ENCODE assay signal across 26 cellular contexts in genomic region chr3:10527295-10528016, GRCh38. TPM values are rescaled to one million over a fixed set of nuclear protein-coding genes. Genes with fewer than 3 reads are reported as not detected.
DNase-seq lines count a peak whose midpoint lies in the region; ATAC-seq and TF ChIP-seq lines count a peak whose summit lies in the region.
"Had no signal": no experiment of that assay in that cellular context is flagged by ENCODE, and none has a peak within 500 bp of the region (broad histone marks: within the 10 kb centered on the region; RNA-seq: fewer than 3 reads in every experiment).

No MANE protein-coding gene starts in this region.

- H3K36me3 Mint-ChIP-seq in GM23338 (ENCODE audit: low read depth), result no peaks in the 10 kb centered on the region
- H3K36me3 Mint-ChIP-seq in stimulated activated memory B cell treated with anti-CD40 and anti-IgM and Interleukin-4, amounts not matched to agents 10 μg/mL and 1 μg/mL and 100 μg/mL, for 72 hours, result no peaks in the 10 kb centered on the region
- no peaks in the 10 kb centered on the region for H3K36me3 Mint-ChIP-seq in stimulated activated naive B cell treated with anti-CD40 and anti-IgM and Interleukin-4, amounts not matched to agents 10 μg/mL and 1 μg/mL and 100 μg/mL, for 72 hours
- H3K36me3 Mint-ChIP-seq: naive thymus-derived CD4-positive, alpha-beta T cell had no signal

- DNase-seq in GM23338 (ENCODE audit: low spot score), result no peak
- peak in 2 of 3 donors; percentile 6 to 38 for DNase-seq in Peyer's patch
- DNase-seq in foreskin keratinocyte, result no peak
- DNase-seq in 8988T, result no peak
- no peak for DNase-seq in stimulated activated naive B cell treated with anti-CD40 and anti-IgM and Interleukin-4, amounts not matched to agents 10 μg/mL and 1 μg/mL and 100 μg/mL, for 72 hours
- DNase-seq in UCSD-AML1 (lab: John Stamatoyannopoulos, UW; ENCODE audit: unreplicated experiment), result no peak
- DNase-seq: activated CD4-positive, alpha-beta T cell treated with anti-CD3 and anti-CD28 coated beads for 48 hours; activated T-cell treated with anti-CD3 and anti-CD28 coated beads, Interleukin-2, amount 50 U/mL, for 4 hours; caudate nucleus; COR-L47; dermis blood vessel endothelial cell; foreskin fibroblast; kidney; lower lobe of right lung; NCI-H1048; NCI-H1694; NCI-H82; stimulated activated naive CD4-positive, alpha-beta T cell; thyroid gland had no signal

- H3K4me1 Mint-ChIP-seq in GM23338, result no peaks in the 10 kb centered on the region
- no peaks in the 10 kb centered on the region for H3K4me1 Mint-ChIP-seq in stimulated activated memory B cell treated with anti-CD40 and anti-IgM and Interleukin-4, amounts not matched to agents 10 μg/mL and 1 μg/mL and 100 μg/mL, for 72 hours
- H3K4me1 Mint-ChIP-seq in stimulated activated naive B cell treated with anti-CD40 and anti-IgM and Interleukin-4, amounts not matched to agents 10 μg/mL and 1 μg/mL and 100 μg/mL, for 72 hours, result peaks cover 0 to under 1% of the 10 kb centered on the region in 2 donors

- no peak overlapping the region for H2AFZ ChIP-seq in GM23338

- H3K27me3 ChIP-seq in GM23338 (ENCODE audit: insufficient read depth), result no peaks in the 10 kb centered on the region
- no peaks in the 10 kb centered on the region for H3K27me3 ChIP-seq in Peyer's patch
- peaks cover 33% of the 10 kb centered on the region for H3K27me3 ChIP-seq in foreskin keratinocyte
- H3K27me3 ChIP-seq: thyroid gland had no signal

- H3K79me2 ChIP-seq in GM23338 (replicated peaks; ENCODE audit: insufficient read depth), result no peaks in the 10 kb centered on the region

- no peak overlapping the region for H3K4me2 ChIP-seq in GM23338

- TF ChIP-seq CTCF in GM23338 (conservative IDR thresholded peaks at IDR 0.05; ENCODE audit: low read depth in 2 of 2) (peak in 1 of 2 experiments; percentile 21; a peak in 1 of 4 replicates), Peyer's patch (IDR thresholded peaks at IDR 0.05) (no peak), foreskin keratinocyte (conservative IDR thresholded peaks at IDR 0.05) (peak; percentile 3)

- H3K27me3 Mint-ChIP-seq in GM23338 (ENCODE audit: insufficient read depth, low read depth, poor library complexity), result peaks cover 4% of the 10 kb centered on the region
- H3K27me3 Mint-ChIP-seq in stimulated activated memory B cell treated with anti-CD40 and anti-IgM and Interleukin-4, amounts not matched to agents 10 μg/mL and 1 μg/mL and 100 μg/mL, for 72 hours, result peaks cover 52% of the 10 kb centered on the region
- H3K27me3 Mint-ChIP-seq in stimulated activated naive B cell treated with anti-CD40 and anti-IgM and Interleukin-4, amounts not matched to agents 10 μg/mL and 1 μg/mL and 100 μg/mL, for 72 hours, result peaks cover 34 to 49% of the 10 kb centered on the region in 2 donors

- H3K27ac ChIP-seq in GM23338 (ENCODE audit: low read depth), result no peak overlapping the region
- H3K27ac ChIP-seq in Peyer's patch, result no peak overlapping the region
- H3K27ac ChIP-seq in foreskin keratinocyte, result no peak overlapping the region
- H3K27ac ChIP-seq: C4-2B, esophagus muscularis mucosa, heart left ventricle, lower lobe of right lung, thyroid gland had no signal

- TF ChIP-seq POLR2A in Peyer's patch (IDR thresholded peaks at IDR 0.05), result no peak

- ATAC-seq in GM23338 (peak; percentile 54; the same call in 2 of the 3 replicates), foreskin keratinocyte (no peak)
- ATAC-seq in stimulated activated memory B cell treated with anti-CD40 and anti-IgM and Interleukin-4, amounts not matched to agents 10 μg/mL and 1 μg/mL and 100 μg/mL, for 72 hours, result peak; percentile 35
- no peak for ATAC-seq in stimulated activated naive B cell treated with anti-CD40 and anti-IgM and Interleukin-4, amounts not matched to agents 10 μg/mL and 1 μg/mL and 100 μg/mL, for 72 hours (replicated peaks)
- ATAC-seq: activated T-cell treated with anti-CD3 and anti-CD28 coated beads, Interleukin-2, amount 50 U/mL, for 4 hours; naive thymus-derived CD4-positive, alpha-beta T cell had no signal

- H3F3A ChIP-seq in GM23338 (replicated peaks; ENCODE audit: low read depth), result no peaks in the 10 kb centered on the region

- H3K4me3 ChIP-seq in GM23338, result no peak overlapping the region
- H3K4me3 ChIP-seq in Peyer's patch, result no peak overlapping the region
- H3K4me3 ChIP-seq: esophagus muscularis mucosa, heart left ventricle, lower lobe of right lung, thyroid gland had no signal

- H3K9me2 ChIP-seq in GM23338 (ENCODE audit: insufficient read depth), result no peaks in the 10 kb centered on the region

- no peaks in the 10 kb centered on the region for H4K20me1 ChIP-seq in GM23338 (replicated peaks; ENCODE audit: insufficient read depth)

- H3K9me3 ChIP-seq in Peyer's patch, result no peaks in the 10 kb centered on the region
- H3K9me3 ChIP-seq: esophagus muscularis mucosa, heart left ventricle, lower lobe of right lung, thyroid gland had no signal

- H3K36me3 ChIP-seq in GM23338 (ENCODE audit: insufficient read depth) (no peaks in the 10 kb centered on the region), Peyer's patch (no peaks in the 10 kb centered on the region)
- H3K36me3 ChIP-seq: esophagus muscularis mucosa, heart left ventricle, lower lobe of right lung, thyroid gland had no signal

- no peaks in the 10 kb centered on the region for H3K9me3 Mint-ChIP-seq in GM23338
- H3K9me3 Mint-ChIP-seq in stimulated activated memory B cell treated with anti-CD40 and anti-IgM and Interleukin-4, amounts not matched to agents 10 μg/mL and 1 μg/mL and 100 μg/mL, for 72 hours, result no peaks in the 10 kb centered on the region
- no peaks in the 10 kb centered on the region for H3K9me3 Mint-ChIP-seq in stimulated activated naive B cell treated with anti-CD40 and anti-IgM and Interleukin-4, amounts not matched to agents 10 μg/mL and 1 μg/mL and 100 μg/mL, for 72 hours
- H3K9me3 Mint-ChIP-seq: activated T-cell treated with anti-CD3 and anti-CD28 coated beads, Interleukin-2, amount 50 U/mL, for 4 hours had no signal

- H3K4me3 Mint-ChIP-seq in GM23338, result no peak overlapping the region
- no peak overlapping the region for H3K4me3 Mint-ChIP-seq in stimulated activated memory B cell treated with anti-CD40 and anti-IgM and Interleukin-4, amounts not matched to agents 10 μg/mL and 1 μg/mL and 100 μg/mL, for 72 hours
- no peak overlapping the region for H3K4me3 Mint-ChIP-seq in stimulated activated naive B cell treated with anti-CD40 and anti-IgM and Interleukin-4, amounts not matched to agents 10 μg/mL and 1 μg/mL and 100 μg/mL, for 72 hours
- H3K4me3 Mint-ChIP-seq: activated T-cell treated with anti-CD3 and anti-CD28 coated beads, Interleukin-2, amount 50 U/mL, for 4 hours; naive thymus-derived CD4-positive, alpha-beta T cell had no signal

- H3K27ac Mint-ChIP-seq in GM23338, result no peak overlapping the region
- no peak overlapping the region for H3K27ac Mint-ChIP-seq in stimulated activated memory B cell treated with anti-CD40 and anti-IgM and Interleukin-4, amounts not matched to agents 10 μg/mL and 1 μg/mL and 100 μg/mL, for 72 hours
- no peak overlapping the region for H3K27ac Mint-ChIP-seq in stimulated activated naive B cell treated with anti-CD40 and anti-IgM and Interleukin-4, amounts not matched to agents 10 μg/mL and 1 μg/mL and 100 μg/mL, for 72 hours
- H3K27ac Mint-ChIP-seq: naive thymus-derived CD4-positive, alpha-beta T cell had no signal

- H3K4me1 ChIP-seq in GM23338 (ENCODE audit: insufficient read depth) (no peaks in the 10 kb centered on the region), Peyer's patch (no peaks in the 10 kb centered on the region), foreskin keratinocyte (no peaks in the 10 kb centered on the region)
- H3K4me1 ChIP-seq: esophagus muscularis mucosa, heart left ventricle, lower lobe of right lung, thyroid gland had no signal

TF ChIP-seq in GM23338, 12 proteins besides CTCF, POLR2A, EP300 and RAD21 (continues in another document):
- no peak for TF ChIP-seq POLR2AphosphoS5 (IDR thresholded peaks at IDR 0.05; ENCODE audit: low read depth)

RNA-seq across cellular contexts. Expression of gene ATP2B2, which starts 22.1 kb away (rescaled TPM):
- 0.35 and 0.63 TPM in 2 replicates for total RNA-seq in GM23338 (2014; rRNA removed; shearing (Covaris generic))
- 0.42 TPM in 1 of 2 replicates, not detected in the other for polyA plus RNA-seq in GM23338 (2016; fragmentation: Nextera tagmentation; extraction: Ambion mirVana)
- not detected for total RNA-seq in Peyer's patch
- total RNA-seq in foreskin keratinocyte, result not detected in 2 replicates
- polyA plus RNA-seq in foreskin keratinocyte, result not detected in 2 replicates
- total RNA-seq: activated CD8-positive, alpha-beta memory T cell treated with anti-CD3 and anti-CD28 coated beads for 36 hours; dermis blood vessel endothelial cell; naive thymus-derived CD4-positive, alpha-beta T cell; NCI-H460 had no signal
- polyA plus RNA-seq: naive thymus-derived CD4-positive, alpha-beta T cell had no signal

Comparison
In these comparisons a context has a peak if more than half of its experiments do, and no peak if none do; other contexts are left out.
1. ATAC-seq: peak in GM23338 (single experiment) and stimulated activated memory B cell treated with anti-CD40 and anti-IgM and Interleukin-4, amounts not matched to agents 10 μg/mL and 1 μg/mL and 100 μg/mL, for 72 hours (single experiment); none in foreskin keratinocyte (single experiment) and stimulated activated naive B cell treated with anti-CD40 and anti-IgM and Interleukin-4, amounts not matched to agents 10 μg/mL and 1 μg/mL and 100 μg/mL, for 72 hours (0 of 2).
2. DNase-seq: peak in Peyer's patch (2 of 3); none in GM23338 (single experiment), foreskin keratinocyte (0 of 2), 8988T (single experiment), stimulated activated naive B cell treated with anti-CD40 and anti-IgM and Interleukin-4, amounts not matched to agents 10 μg/mL and 1 μg/mL and 100 μg/mL, for 72 hours (single experiment) and UCSD-AML1 (single experiment).